1 cellular context compared by ENCODE assay signal in the genomic region with DNA sequence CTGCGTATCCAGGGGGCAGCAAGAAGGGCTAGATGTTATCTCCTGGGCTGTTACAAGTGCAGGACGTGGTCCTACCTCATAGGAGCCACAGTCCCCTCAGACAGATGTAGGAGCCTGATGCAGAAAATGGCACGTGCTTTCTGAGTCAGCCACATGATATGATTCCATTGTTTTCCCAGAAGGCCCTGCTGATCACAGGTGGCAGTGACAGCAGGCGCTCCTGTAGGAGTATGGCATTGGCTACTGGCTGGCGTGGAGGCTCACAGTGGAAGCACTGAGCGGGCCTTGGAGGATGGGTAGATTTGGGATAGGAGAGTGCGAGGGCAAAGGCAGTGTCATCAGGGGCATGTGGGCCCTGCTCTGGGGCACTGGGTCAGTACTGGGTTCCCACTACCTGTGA.
TF ChIP-seq lines count a peak whose summit lies in the region.

No MANE protein-coding gene starts in this region.

TF ChIP-seq in HepG2, 621 proteins besides CTCF, POLR2A, EP300 and RAD21:
- TF ChIP-seq CC2D1A (CRISPR knock-in tag; IDR thresholded peaks at IDR 0.05) (no peak), ZNF3 (CRISPR knock-in tag; IDR thresholded peaks at IDR 0.05) (no peak), ZNF282 (IDR thresholded peaks at IDR 0.05; ENCODE audit: partially characterized antibody) (no peak), ZNF430 (CRISPR knock-in tag; IDR thresholded peaks at IDR 0.05) (no peak), ZNF557 (CRISPR knock-in tag; IDR thresholded peaks at IDR 0.05) (no peak)
- TF ChIP-seq, protein P1, sequence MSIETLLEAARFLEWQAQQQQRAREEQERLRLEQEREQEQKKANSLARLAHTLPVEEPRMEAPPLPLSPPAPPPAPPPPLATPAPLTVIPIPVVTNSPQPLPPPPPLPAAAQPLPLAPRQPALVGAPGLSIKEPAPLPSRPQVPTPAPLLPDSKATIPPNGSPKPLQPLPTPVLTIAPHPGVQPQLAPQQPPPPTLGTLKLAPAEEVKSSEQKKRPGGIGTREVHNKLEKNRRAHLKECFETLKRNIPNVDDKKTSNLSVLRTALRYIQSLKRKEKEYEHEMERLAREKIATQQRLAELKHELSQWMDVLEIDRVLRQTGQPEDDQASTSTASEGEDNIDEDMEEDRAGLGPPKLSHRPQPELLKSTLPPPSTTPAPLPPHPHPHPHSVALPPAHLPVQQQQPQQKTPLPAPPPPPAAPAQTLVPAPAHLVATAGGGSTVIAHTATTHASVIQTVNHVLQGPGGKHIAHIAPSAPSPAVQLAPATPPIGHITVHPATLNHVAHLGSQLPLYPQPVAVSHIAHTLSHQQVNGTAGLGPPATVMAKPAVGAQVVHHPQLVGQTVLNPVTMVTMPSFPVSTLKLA (IDR thresholded peaks at IDR 0.05) = 0 out of 2 replicates have a peak, but pooled peaks have one; percentile 25
